In the genomic region with DNA sequence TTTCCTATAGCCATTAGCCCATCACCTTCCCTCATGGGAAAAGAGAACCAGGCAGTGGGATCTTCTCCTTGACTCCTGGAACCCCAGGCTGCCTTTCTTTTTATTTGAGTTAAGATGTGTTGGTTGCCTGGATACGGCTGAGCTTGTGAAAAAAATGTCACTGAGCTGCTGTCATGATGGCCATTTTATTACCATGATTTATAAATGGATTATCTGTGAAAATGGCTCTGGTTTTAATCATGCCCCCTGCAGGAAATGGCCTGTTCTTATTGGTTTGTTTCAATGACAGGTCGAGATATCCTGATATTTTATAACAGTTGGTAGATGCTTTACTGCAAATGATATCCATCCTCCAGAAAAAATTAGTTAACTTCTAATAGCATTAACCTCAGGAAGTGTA, we compare ENCODE assay signal across 2 cellular contexts.
TF ChIP-seq lines count a peak whose summit lies in the region.

No MANE protein-coding gene starts in this region.

TF ChIP-seq in SK-N-SH, 30 proteins besides CTCF, POLR2A, EP300 and RAD21 (continued from another document):
- TF ChIP-seq GATA2 (CRISPR knock-in tag; IDR thresholded peaks at IDR 0.05): peak; percentile 84
- peak; percentile 64; the same call in 1 of the 2 replicates for TF ChIP-seq POLR2AphosphoS5 (IDR thresholded peaks at IDR 0.05; ENCODE audit: low read depth, low read length)
- peak; percentile 83; the same call in 1 of the 2 replicates for TF ChIP-seq RCOR1 (IDR thresholded peaks at IDR 0.05; ENCODE audit: low read length)
- TF ChIP-seq RFX5 (IDR thresholded peaks at IDR 0.05; ENCODE audit: low read length): no peak
- peak; percentile 76 for TF ChIP-seq TCF12 (IDR thresholded peaks at IDR 0.05)
- TF ChIP-seq CHD2 (IDR thresholded peaks at IDR 0.05; ENCODE audit: low read length, partially characterized antibody): peak; percentile 33
- TF ChIP-seq JUND (IDR thresholded peaks at IDR 0.05): peak; percentile 10; the same call in 1 of the 2 replicates
- TF ChIP-seq TEAD4 (IDR thresholded peaks at IDR 0.05; ENCODE audit: borderline replicate concordance, insufficient read depth): peak; percentile 64; the same call in 1 of the 2 replicates
- TF ChIP-seq, protein P1, sequence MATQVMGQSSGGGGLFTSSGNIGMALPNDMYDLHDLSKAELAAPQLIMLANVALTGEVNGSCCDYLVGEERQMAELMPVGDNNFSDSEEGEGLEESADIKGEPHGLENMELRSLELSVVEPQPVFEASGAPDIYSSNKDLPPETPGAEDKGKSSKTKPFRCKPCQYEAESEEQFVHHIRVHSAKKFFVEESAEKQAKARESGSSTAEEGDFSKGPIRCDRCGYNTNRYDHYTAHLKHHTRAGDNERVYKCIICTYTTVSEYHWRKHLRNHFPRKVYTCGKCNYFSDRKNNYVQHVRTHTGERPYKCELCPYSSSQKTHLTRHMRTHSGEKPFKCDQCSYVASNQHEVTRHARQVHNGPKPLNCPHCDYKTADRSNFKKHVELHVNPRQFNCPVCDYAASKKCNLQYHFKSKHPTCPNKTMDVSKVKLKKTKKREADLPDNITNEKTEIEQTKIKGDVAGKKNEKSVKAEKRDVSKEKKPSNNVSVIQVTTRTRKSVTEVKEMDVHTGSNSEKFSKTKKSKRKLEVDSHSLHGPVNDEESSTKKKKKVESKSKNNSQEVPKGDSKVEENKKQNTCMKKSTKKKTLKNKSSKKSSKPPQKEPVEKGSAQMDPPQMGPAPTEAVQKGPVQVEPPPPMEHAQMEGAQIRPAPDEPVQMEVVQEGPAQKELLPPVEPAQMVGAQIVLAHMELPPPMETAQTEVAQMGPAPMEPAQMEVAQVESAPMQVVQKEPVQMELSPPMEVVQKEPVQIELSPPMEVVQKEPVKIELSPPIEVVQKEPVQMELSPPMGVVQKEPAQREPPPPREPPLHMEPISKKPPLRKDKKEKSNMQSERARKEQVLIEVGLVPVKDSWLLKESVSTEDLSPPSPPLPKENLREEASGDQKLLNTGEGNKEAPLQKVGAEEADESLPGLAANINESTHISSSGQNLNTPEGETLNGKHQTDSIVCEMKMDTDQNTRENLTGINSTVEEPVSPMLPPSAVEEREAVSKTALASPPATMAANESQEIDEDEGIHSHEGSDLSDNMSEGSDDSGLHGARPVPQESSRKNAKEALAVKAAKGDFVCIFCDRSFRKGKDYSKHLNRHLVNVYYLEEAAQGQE (IDR thresholded peaks at IDR 0.05; ENCODE audit: low read depth, low read length): no peak
TF ChIP-seq in SK-N-SH: peak in this region for 9.

TF ChIP-seq in neural cell, 6 proteins besides CTCF, POLR2A, EP300 and RAD21 (continued from another document):
- TF ChIP-seq, protein P1 (IDR thresholded peaks at IDR 0.05; ENCODE audit: borderline replicate concordance): no peak
